Comparison of ENCODE assay signal across 8 cellular contexts in genomic region chr6:29016559-29017427, GRCh38. TPM values are rescaled to one million over a fixed set of nuclear protein-coding genes. Genes with fewer than 3 reads are reported as not detected.
DNase-seq lines count a peak whose midpoint lies in the region; ATAC-seq, FAIRE-seq and TF ChIP-seq lines count a peak whose summit lies in the region.

No MANE protein-coding gene starts in this region.

- H3K27me3 Mint-ChIP-seq in astrocyte (ENCODE audit: low read depth, unreplicated experiment) = peaks cover 15% of the 10 kb centered on the region

- H3K27ac ChIP-seq in astrocyte (ENCODE audit: low read depth, low read length) = no peak overlapping the region
- peak overlapping the region; percentile 60 for H3K27ac ChIP-seq in hepatocyte

- WGBS in hepatocyte (ENCODE audit: low lambda C conversion rate, missing lambda C conversion rate) = 2% methylated on average over 41 of the region's 41 CpGs

- ATAC-seq in HG02763 (IDR thresholded peaks at IDR 0.05; ENCODE audit: unreplicated experiment) = peak; percentile 84

- H3K4me3 ChIP-seq in GM12875 (ENCODE audit: low read depth, low read length) (peak overlapping the region; percentile 37), astrocyte (ENCODE audit: insufficient read depth, low read depth, low read length) (peak overlapping the region; percentile 75), hepatocyte (peak overlapping the region; percentile 78)

- no peaks in the 10 kb centered on the region for H3K79me2 ChIP-seq in astrocyte (ENCODE audit: insufficient read depth, low read length)
- H3K79me2 ChIP-seq in hepatocyte = no peaks in the 10 kb centered on the region

- H2AFZ ChIP-seq in astrocyte (ENCODE audit: low read depth, low read length) (peak overlapping the region; percentile 98), hepatocyte (peak overlapping the region; percentile 98)

- peak overlapping the region; percentile 60 for H3K9ac ChIP-seq in astrocyte (ENCODE audit: low read length)

- TF ChIP-seq CTCF in GM12875 (IDR thresholded peaks at IDR 0.05; ENCODE audit: borderline replicate concordance, insufficient read depth, low read depth, low read length) = peak; percentile 72
- TF ChIP-seq CTCF in astrocyte (IDR thresholded peaks at IDR 0.05; ENCODE audit: insufficient read depth, low read depth, low read length) = peak; percentile 90
- peak; percentile 66 for TF ChIP-seq CTCF in hepatocyte (IDR thresholded peaks at IDR 0.05; ENCODE audit: poor library complexity)

- no peaks in the 10 kb centered on the region for H3K9me3 Mint-ChIP-seq in astrocyte (ENCODE audit: unreplicated experiment)

- FAIRE-seq in astrocyte (lab: Jason Lieb, UNC) = no peak

- H3K36me3 ChIP-seq in astrocyte (ENCODE audit: insufficient read depth, low read length) (no peaks in the 10 kb centered on the region), hepatocyte (replicated peaks; ENCODE audit: insufficient read depth, low read depth) (no peaks in the 10 kb centered on the region)

- DNase-seq in NCI-H1417 treated with DMSO at 0.1 percent for 48 hours (lab: John Stamatoyannopoulos, UW) = peak; percentile 9
- peak; percentile 41 to 86 (median 69) for DNase-seq in T-helper 2 cell
- DNase-seq in astrocyte (ENCODE audit: low read depth) = peak; percentile 45
- peak; percentile 87 for DNase-seq in hepatocyte (ENCODE audit: low spot score)
- DNase-seq in renal cortical epithelial cell (ENCODE audit: low read depth) = peak; percentile 73
- no peak for DNase-seq in epidermal melanocyte (ENCODE audit: insufficient read length, low spot score)

- peaks cover 5% of the 10 kb centered on the region for H3K27me3 ChIP-seq in astrocyte (ENCODE audit: insufficient read depth, low read length)
- H3K27me3 ChIP-seq in hepatocyte = peaks cover 5% of the 10 kb centered on the region

- peak overlapping the region; percentile 95 for H3K4me3 Mint-ChIP-seq in astrocyte (ENCODE audit: unreplicated experiment)

- no peaks in the 10 kb centered on the region for H3K9me2 ChIP-seq in hepatocyte (replicated peaks; ENCODE audit: insufficient read depth)

- no peaks in the 10 kb centered on the region for H4K20me1 ChIP-seq in astrocyte (ENCODE audit: insufficient read depth, low read length)
- H4K20me1 ChIP-seq in hepatocyte (ENCODE audit: insufficient read depth, poor library complexity, severe bottlenecking) = no peaks in the 10 kb centered on the region

- H3K36me3 Mint-ChIP-seq in astrocyte (ENCODE audit: low read depth, unreplicated experiment) = no peaks in the 10 kb centered on the region

- H3K9me3 ChIP-seq in astrocyte (ENCODE audit: insufficient read depth, low read depth, low read length) (no peaks in the 10 kb centered on the region), hepatocyte (ENCODE audit: low read depth) (no peaks in the 10 kb centered on the region)

- H3K4me1 ChIP-seq in astrocyte (ENCODE audit: insufficient read depth, low read length) (no peaks in the 10 kb centered on the region), hepatocyte (ENCODE audit: insufficient read depth) (no peaks in the 10 kb centered on the region)

- H3K4me1 Mint-ChIP-seq in astrocyte (ENCODE audit: low read depth, unreplicated experiment) = peaks cover 4% of the 10 kb centered on the region

- H3K4me2 ChIP-seq in astrocyte (ENCODE audit: low read length) = peak overlapping the region; percentile 97
- peak overlapping the region; percentile 96 for H3K4me2 ChIP-seq in hepatocyte

- H3K27ac Mint-ChIP-seq in astrocyte (ENCODE audit: unreplicated experiment) = no peak overlapping the region

RNA-seq across cellular contexts. Expression of gene ZNF311, which starts 11.7 kb away (rescaled TPM):
- total RNA-seq in astrocyte (1.2 and 1.7 TPM in 2 replicates), hepatocyte (0.56 and 1.3 TPM in 2 replicates), renal cortical epithelial cell (1.6 and 2.1 TPM in 2 replicates)
- polyA plus RNA-seq in hepatocyte = 0.54 and 0.57 TPM in 2 replicates

RNA-seq across cellular contexts. Expression of gene OR2W1, which starts 28.2 kb away (rescaled TPM):
- not detected in 2 replicates for total RNA-seq in astrocyte
- total RNA-seq in hepatocyte = not detected in 2 replicates
- polyA plus RNA-seq in hepatocyte = not detected in 2 replicates
- not detected in 2 replicates for total RNA-seq in renal cortical epithelial cell
